ENCODE assay signal across 32 cellular contexts in genomic region chr1:172623748-172624147, GRCh38. TPM values are rescaled to one million over a fixed set of nuclear protein-coding genes. Genes with fewer than 3 reads are reported as not detected.
"Had no signal": no experiment of that assay in that cellular context is flagged by ENCODE, and none has a peak within 500 bp of the region (broad histone marks: within the 10 kb centered on the region; RNA-seq: fewer than 3 reads in every experiment).

No MANE protein-coding gene starts in this region.

- ATAC-seq: body of pancreas, Panc1 had no signal

- H3K4me1 ChIP-seq: body of pancreas, breast epithelium had no signal

- H3K27ac Mint-ChIP-seq: activated CD4-positive, alpha-beta memory T cell treated with anti-CD3 and anti-CD28 coated beads for 36 hours; activated naive CD4-positive, alpha-beta T cell treated with anti-CD3 and anti-CD28 coated beads, Interleukin-2, amount 10 ng/mL, durations not matched to agents 7 days and 5 days; activated naive CD8-positive, alpha-beta T cell treated with anti-CD3 and anti-CD28 coated beads, Interleukin-2, amount 10 ng/mL, durations not matched to agents 7 days and 5 days; activated T-helper 2 cell treated with anti-CD3 and anti-CD28 coated beads, Interferon-gamma antibody, Interleukin-2, Interleukin-4, amounts not matched to agents 10 μg/mL and 5 μg/mL and 100 μg/mL, durations not matched to agents 14 hours and 24 hours and 36 hours; T-helper 1 cell treated with Interleukin-12 subunit alpha and Interleukin-12 subunit beta and Interleukin-4 antibody, amounts not matched to agents 30 μg/mL and 1 μg/mL, for 36 hours; T-helper 2 cell treated with Interferon-gamma antibody and Interleukin-4, amounts not matched to agents 5 μg/mL and 100 μg/mL, for 36 hours had no signal

- FAIRE-seq: astrocyte had no signal

- H3K27me3 ChIP-seq: body of pancreas, breast epithelium, MG63, SJSA1 had no signal

- H3K27me3 Mint-ChIP-seq: activated naive CD8-positive, alpha-beta T cell treated with anti-CD3 and anti-CD28 coated beads, Interleukin-2, amount 10 ng/mL, durations not matched to agents 7 days and 5 days had no signal

- H3K9me2 ChIP-seq: SK-N-SH had no signal

- H3K27ac ChIP-seq: body of pancreas, breast epithelium, SJSA1 had no signal

- H3K36me3 ChIP-seq: breast epithelium, MG63, SJSA1 had no signal

- H3K4me3 Mint-ChIP-seq: activated CD4-positive, alpha-beta memory T cell treated with anti-CD3 and anti-CD28 coated beads for 36 hours; activated naive CD4-positive, alpha-beta T cell treated with anti-CD3 and anti-CD28 coated beads, Interleukin-2, amount 10 ng/mL, durations not matched to agents 7 days and 5 days; activated naive CD8-positive, alpha-beta T cell treated with anti-CD3 and anti-CD28 coated beads, Interleukin-2, amount 10 ng/mL, durations not matched to agents 7 days and 5 days; T-helper 1 cell treated with Interleukin-12 subunit alpha and Interleukin-12 subunit beta and Interleukin-4 antibody, amounts not matched to agents 30 μg/mL and 1 μg/mL, for 36 hours; T-helper 2 cell treated with Interferon-gamma antibody and Interleukin-4, amounts not matched to agents 5 μg/mL and 100 μg/mL, for 36 hours had no signal

- H3K9ac ChIP-seq: SK-N-SH had no signal

- H3K4me2 ChIP-seq: SK-N-SH had no signal

- DNase-seq: activated CD4-positive, alpha-beta memory T cell treated with anti-CD3 and anti-CD28 coated beads for 36 hours; activated CD4-positive, alpha-beta T cell treated with anti-CD3 and anti-CD28 coated beads, Interleukin-2, amount 50 U/mL, for 1 hour; activated CD8-positive, alpha-beta memory T cell treated with anti-CD3 and anti-CD28 coated beads, Interleukin-2, amount 50 U/mL, for 4 hours; activated gamma-delta T cell; activated naive CD4-positive, alpha-beta T cell treated with anti-CD3 and anti-CD28 coated beads, Interleukin-2, amount 10 ng/mL, durations not matched to agents 7 days and 5 days; activated naive CD8-positive, alpha-beta T cell treated with anti-CD3 and anti-CD28 coated beads, Interleukin-2, amount 10 ng/mL, durations not matched to agents 7 days and 5 days; activated T-cell treated with anti-CD3 and anti-CD28 coated beads for 4 hours; activated T-cell treated with anti-CD3 and anti-CD28 coated beads, Interleukin-2, amount 50 U/mL, for 48 hours; body of pancreas; Karpas-422; KBM-7; MG63; NCI-H1105; NCI-H1417 treated with DMSO at 0.1 percent for 48 hours; NCI-H1694; NCI-H1930; NCI-H2081 treated with DMSO at 0.1 percent for 48 hours; NCI-H226; NCI-H446 treated with DMSO at 0.1 percent for 48 hours; NCI-H524; NCI-H69; NCI-H82; SHP77; SK-N-SH had no signal

- H3K4me3 ChIP-seq: body of pancreas, breast epithelium, MG63, SJSA1 had no signal

RNA-seq across cellular contexts. Expression of gene FASLG, which starts 35.2 kb away (rescaled TPM):
- total RNA-seq: astrocyte, body of pancreas, RPMI7951, SJSA1 had no signal
- polyA plus RNA-seq: SK-N-SH had no signal
